ENCODE assay signal across 1 cellular context in genomic region chr6:130859161-130859867, GRCh38.
A peak's percentile ranks its signal among the peaks of the same experiment; 100 is the strongest.
TF ChIP-seq lines count a peak whose summit lies in the region.

No MANE protein-coding gene starts in this region.

TF ChIP-seq in HepG2, 621 proteins besides CTCF, POLR2A, EP300 and RAD21 (continued from another document):
- 0 out of 2 replicates have a peak, but pooled peaks have one; percentile 7 for TF ChIP-seq FOXP4 (CRISPR knock-in tag; IDR thresholded peaks at IDR 0.05)
- no peak for TF ChIP-seq ZNF660 (CRISPR knock-in tag; IDR thresholded peaks at IDR 0.05; ENCODE audit: borderline replicate concordance, low read depth)
- TF ChIP-seq KAT8 (CRISPR knock-in tag; IDR thresholded peaks at IDR 0.05): 0 out of 2 replicates have a peak, but pooled peaks have one; percentile 2
- TF ChIP-seq ZNF501 (CRISPR knock-in tag; IDR thresholded peaks at IDR 0.05): peak; percentile 61; the same call in 1 of the 2 replicates
- no peak for TF ChIP-seq SOX6 (IDR thresholded peaks at IDR 0.05)
- peak; percentile 7; the same call in 1 of the 2 replicates for TF ChIP-seq SOX6 (CRISPR knock-in tag; IDR thresholded peaks at IDR 0.05)
- no peak for TF ChIP-seq ELK4 (CRISPR knock-in tag; IDR thresholded peaks at IDR 0.05; ENCODE audit: borderline replicate concordance)
- TF ChIP-seq ZBTB33 (CRISPR knock-in tag; IDR thresholded peaks at IDR 0.05): peak; percentile 72
- peak; percentile 33; the same call in 1 of the 2 replicates for TF ChIP-seq ZNF232 (CRISPR knock-in tag; IDR thresholded peaks at IDR 0.05; ENCODE audit: borderline replicate concordance)
- 0 out of 2 replicates have a peak, but pooled peaks have one; percentile 70 for TF ChIP-seq ZNF121 (CRISPR knock-in tag; IDR thresholded peaks at IDR 0.05)
- 0 out of 2 replicates have a peak, but pooled peaks have one; percentile 48 for TF ChIP-seq ZBTB38 (CRISPR knock-in tag; IDR thresholded peaks at IDR 0.05)
- TF ChIP-seq SOX5 (CRISPR knock-in tag; IDR thresholded peaks at IDR 0.05; ENCODE audit: borderline replicate concordance): 0 out of 2 replicates have a peak, but pooled peaks have one; percentile 5
- no peak for TF ChIP-seq ZNF33B (CRISPR knock-in tag; IDR thresholded peaks at IDR 0.05)
- TF ChIP-seq SPEN (CRISPR knock-in tag; IDR thresholded peaks at IDR 0.05; ENCODE audit: low read depth): peak; percentile 27; the same call in 1 of the 2 replicates
- TF ChIP-seq IKZF5 (CRISPR knock-in tag; IDR thresholded peaks at IDR 0.05): peak; percentile 2; the same call in 1 of the 2 replicates
- TF ChIP-seq NCOA2 (CRISPR knock-in tag; IDR thresholded peaks at IDR 0.05): 0 out of 2 replicates have a peak, but pooled peaks have one; percentile 3
TF ChIP-seq in HepG2: peak in this region for 15.
